In the genomic region with DNA sequence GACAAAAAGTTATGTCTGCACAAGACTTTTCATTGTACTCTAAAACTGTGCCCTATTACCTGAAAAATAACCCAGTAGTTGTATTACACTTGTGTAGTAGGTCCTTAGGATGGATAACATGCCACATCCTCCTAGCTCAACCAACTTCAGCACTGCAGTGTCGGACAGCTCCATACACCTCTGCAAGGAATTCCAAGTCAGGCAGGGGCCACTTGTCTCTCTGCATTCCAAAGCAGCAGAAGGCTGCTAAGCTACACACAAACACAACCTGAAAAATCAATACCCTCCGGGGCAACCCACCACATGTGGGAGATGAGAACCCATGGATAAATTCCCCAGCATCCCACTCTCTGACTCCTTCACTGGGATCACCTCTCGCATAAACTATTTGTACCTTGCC, we compare ENCODE assay signal across 10 cellular contexts. TPM values are rescaled to one million over a fixed set of nuclear protein-coding genes. Genes with fewer than 3 reads are reported as not detected.
DNase-seq lines count a peak whose midpoint lies in the region; ATAC-seq, FAIRE-seq and TF ChIP-seq lines count a peak whose summit lies in the region.
"Had no signal": no experiment of that assay in that cellular context is flagged by ENCODE, and none has a peak within 500 bp of the region (broad histone marks: within the 10 kb centered on the region; RNA-seq: fewer than 3 reads in every experiment).

No MANE protein-coding gene starts in this region.

- TF ChIP-seq CTCF in RWPE1 (conservative IDR thresholded peaks at IDR 0.05; ENCODE audit: low read depth): no peak

- DNase-seq in stimulated activated CD4-positive, alpha-beta T cell treated with anti-CD3 and anti-CD28 coated beads, Interleukin-2, amount 100 ng/mL, for 48 hours: peak; percentile 0 to 5
- DNase-seq in stimulated activated CD4-positive, alpha-beta T cell treated with anti-CD3 and anti-CD28 coated beads, Interleukin-4, amount 100 ng/mL, for 24 hours: no peak
- peak; percentile 41 for DNase-seq in RWPE1 (ENCODE audit: low spot score)
- peak; percentile 58 for DNase-seq in urothelium cell line (ENCODE audit: low spot score)
- no peak for DNase-seq in activated naive CD4-positive, alpha-beta T cell (lab: John Stamatoyannopoulos, UW)
- no peak for DNase-seq in middle frontal gyrus (ENCODE audit: extremely low spot score, low spot score)
- DNase-seq: activated T-cell treated with anti-CD3 and anti-CD28 coated beads, Interleukin-2, amount 50 U/mL, for 72 hours; COR-L47 had no signal

- no peak overlapping the region for H3K27ac ChIP-seq in RWPE1

- ATAC-seq in esophagus mucosa: peak; percentile 67
- ATAC-seq in GM18861 (IDR thresholded peaks at IDR 0.05; ENCODE audit: unreplicated experiment): no peak
- ATAC-seq: activated T-cell treated with anti-CD3 and anti-CD28 coated beads, Interleukin-2, amount 50 U/mL, for 72 hours had no signal

- POLR2A ChIA-PET in RWPE1 (lab: Yijun Ruan, JAX; ENCODE audit: low non-redundant PET): no interaction called here

- CTCF ChIA-PET in RWPE1 (lab: Yijun Ruan, JAX): no interaction called here

- no peak for FAIRE-seq in urothelium cell line (lab: Jason Lieb, UNC)

RNA-seq across cellular contexts. Expression of a gene that starts 50.2 kb away (rescaled TPM):
- total RNA-seq in esophagus mucosa: 25.1 TPM

Comparison
In these comparisons a context has a peak if more than half of its experiments do, and no peak if none do; other contexts are left out.
1. DNase-seq: peak in stimulated activated CD4-positive, alpha-beta T cell treated with anti-CD3 and anti-CD28 coated beads, Interleukin-2, amount 100 ng/mL, for 48 hours (2 of 2), RWPE1 (single experiment) and urothelium cell line (single experiment); none in stimulated activated CD4-positive, alpha-beta T cell treated with anti-CD3 and anti-CD28 coated beads, Interleukin-4, amount 100 ng/mL, for 24 hours (single experiment), activated naive CD4-positive, alpha-beta T cell (0 of 4) and middle frontal gyrus (single experiment).